In genomic region chr7:30888783-30889182, GRCh38 we compare ENCODE assay signal across 11 cellular contexts. TPM values are rescaled to one million over a fixed set of nuclear protein-coding genes. Genes with fewer than 3 reads are reported as not detected.
DNase-seq lines count a peak whose midpoint lies in the region; ATAC-seq and TF ChIP-seq lines count a peak whose summit lies in the region.
"Had no signal": no experiment of that assay in that cellular context is flagged by ENCODE, and none has a peak within 500 bp of the region (broad histone marks: within the 10 kb centered on the region; RNA-seq: fewer than 3 reads in every experiment).

No MANE protein-coding gene starts in this region.

- peak; percentile 89 for ATAC-seq in SK-N-SH treated with all-trans-retinoic acid at 6 μM for 48 hours
- ATAC-seq in stimulated activated naive CD8-positive, alpha-beta T cell treated with anti-CD3 and anti-CD28 coated beads, Interleukin-15, Interleukin-2, amounts not matched to agents 100 U/mL and 50 U/mL, for 24 hours = no peak
- ATAC-seq: GM12878 had no signal

- intact Hi-C loops in head of caudate nucleus (cut with DNase I) = no loop called here

- DNase-seq in H4 (ENCODE audit: low spot score) (peak; percentile 87), head of caudate nucleus (peak in 25 of 42 donors; percentile 14 to 83 (median 55)), skeletal muscle cell (ENCODE audit: low read depth) (peak; percentile 64), ureter (ENCODE audit: low spot score) (no peak), COR-L47 (lab: John Stamatoyannopoulos, UW) (no peak), pons (ENCODE audit: low spot score) (no peak)
- DNase-seq in stimulated activated naive CD8-positive, alpha-beta T cell treated with anti-CD3 and anti-CD28 coated beads, Interleukin-15, Interleukin-2, amounts not matched to agents 100 U/mL and 50 U/mL, for 24 hours = no peak
- DNase-seq: activated CD8-positive, alpha-beta memory T cell treated with anti-CD3 and anti-CD28 coated beads for 24 hours had no signal

- no peak overlapping the region for H3K4me3 ChIP-seq in skeletal muscle cell (ENCODE audit: low read depth, low read length)
- H3K4me3 ChIP-seq: GM12878, skin epidermis had no signal

TF ChIP-seq in SK-N-SH treated with all-trans-retinoic acid at 6 μM for 48 hours, 23 proteins besides CTCF, POLR2A, EP300 and RAD21:
- TF ChIP-seq PPARA (CRISPR knock-in tag; IDR thresholded peaks at IDR 0.05; ENCODE audit: borderline replicate concordance) (no peak), TCF4 (CRISPR knock-in tag; IDR thresholded peaks at IDR 0.05; ENCODE audit: borderline replicate concordance) (no peak), OSR1 (CRISPR knock-in tag; IDR thresholded peaks at IDR 0.05) (no peak), ZNF70 (CRISPR knock-in tag; IDR thresholded peaks at IDR 0.05) (no peak), ZC3H10 (CRISPR knock-in tag; IDR thresholded peaks at IDR 0.05) (no peak), ESRRG (CRISPR knock-in tag; IDR thresholded peaks at IDR 0.05) (no peak), SNAI2 (CRISPR knock-in tag; IDR thresholded peaks at IDR 0.05) (no peak), RARB (CRISPR knock-in tag; IDR thresholded peaks at IDR 0.05) (no peak), CREB5 (CRISPR knock-in tag; IDR thresholded peaks at IDR 0.05; ENCODE audit: low read depth) (no peak), ZFP30 (CRISPR knock-in tag; IDR thresholded peaks at IDR 0.05) (no peak)
TF ChIP-seq in SK-N-SH treated with all-trans-retinoic acid at 6 μM for 48 hours: peak in this region for 0.

RNA-seq across cellular contexts. Expression of gene AQP1, which starts 22.9 kb away (rescaled TPM):
- total RNA-seq in H4 (2014; rRNA removed; shearing (Covaris generic)) = 1.4 and 1.7 TPM in 2 replicates
- total RNA-seq in ureter = 373 TPM

Comparison
In these comparisons a context has a peak if more than half of its experiments do, and no peak if none do; other contexts are left out.
1. DNase-seq: peak in H4 (single experiment), head of caudate nucleus (25 of 42) and skeletal muscle cell (single experiment); none in stimulated activated naive CD8-positive, alpha-beta T cell treated with anti-CD3 and anti-CD28 coated beads, Interleukin-15, Interleukin-2, amounts not matched to agents 100 U/mL and 50 U/mL, for 24 hours (single experiment), ureter (single experiment), COR-L47 (single experiment) and pons (single experiment).
2. RNA of gene AQP1, which starts 22.9 kb away (total RNA-seq): 373 TPM in ureter (single experiment); 1.4 to 1.7 TPM in H4; every median in the first group is over 100 times any median in the second.